In genomic region chr4:47882228-47882627, GRCh38 we compare ENCODE assay signal across 29 cellular contexts. TPM values are rescaled to one million over a fixed set of nuclear protein-coding genes. Genes with fewer than 3 reads are reported as not detected.
"Had no signal": no experiment of that assay in that cellular context is flagged by ENCODE, and none has a peak within 500 bp of the region (broad histone marks: within the 10 kb centered on the region; RNA-seq: fewer than 3 reads in every experiment).

No MANE protein-coding gene starts in this region.

- H3K4me1 ChIP-seq: pancreas, psoas muscle, right atrium auricular region, thyroid gland, upper lobe of right lung had no signal

- H3K27me3 Mint-ChIP-seq: activated B cell treated with CpG ODN at 0.5 μM for 24 hours; activated naive CD8-positive, alpha-beta T cell treated with anti-CD3 and anti-CD28 coated beads, Interleukin-2, amount 50 U/mL, for 24 hours; brain; memory B cell; T-helper 17 cell had no signal

- H3K4me3 Mint-ChIP-seq: activated B cell treated with CpG ODN at 0.5 μM for 24 hours; activated naive CD8-positive, alpha-beta T cell treated with anti-CD3 and anti-CD28 coated beads, Interleukin-2, amount 50 U/mL, for 24 hours; brain; immature natural killer cell; memory B cell; nephron; T-helper 17 cell had no signal

- H3K27me3 ChIP-seq: hepatocyte, neutrophil, pancreas, right atrium auricular region, thyroid gland, upper lobe of right lung had no signal

- H3K4me1 Mint-ChIP-seq: activated B cell treated with CpG ODN at 0.5 μM for 24 hours; activated naive CD8-positive, alpha-beta T cell treated with anti-CD3 and anti-CD28 coated beads, Interleukin-2, amount 50 U/mL, for 24 hours; brain; nephron had no signal

- H3K27ac Mint-ChIP-seq: activated B cell treated with CpG ODN at 0.5 μM for 24 hours; activated naive CD8-positive, alpha-beta T cell treated with anti-CD3 and anti-CD28 coated beads, Interleukin-2, amount 50 U/mL, for 24 hours; brain; immature natural killer cell; nephron had no signal

- H3K9me3 Mint-ChIP-seq: activated B cell treated with CpG ODN at 0.5 μM for 24 hours; activated naive CD8-positive, alpha-beta T cell treated with anti-CD3 and anti-CD28 coated beads, Interleukin-2, amount 50 U/mL, for 24 hours; brain; immature natural killer cell; memory B cell; nephron had no signal

- DNase-seq: activated B cell treated with CpG ODN at 0.5 μM for 24 hours; activated CD4-positive, alpha-beta T cell treated with anti-CD3 and anti-CD28 coated beads for 4 hours; activated CD4-positive, alpha-beta T cell treated with anti-CD3 and anti-CD28 coated beads, Interleukin-2, amount 50 U/mL, for 48 hours; activated CD8-positive, alpha-beta memory T cell treated with anti-CD3 and anti-CD28 coated beads, Interleukin-2, amount 50 U/mL, for 48 hours; activated effector memory CD4-positive, alpha-beta T cell treated with anti-CD3 and anti-CD28 coated beads, Interleukin-2, amount 50 U/mL, for 16 hours; activated naive CD4-positive, alpha-beta T cell treated with anti-CD3 and anti-CD28 coated beads, Interleukin-2, amount 50 U/mL, for 16 hours; activated naive CD8-positive, alpha-beta T cell treated with anti-CD3 and anti-CD28 coated beads, Interleukin-2, amount 50 U/mL, for 24 hours; activated T-cell treated with anti-CD3 and anti-CD28 coated beads, Interleukin-2, amount 50 U/mL, for 48 hours; anterior cingulate cortex; caudate nucleus; dermis blood vessel endothelial cell; effector CD8-positive, alpha-beta T cell; glutamatergic neuron; immature natural killer cell; left ventricle myocardium superior; pancreas; psoas muscle; stimulated activated CD4-positive, alpha-beta T cell treated with anti-CD3 and anti-CD28 coated beads, Interleukin-12 subunit alpha, Interleukin-12 subunit beta, amount 100 ng/mL, for 4 hours; stimulated activated CD4-positive, alpha-beta T cell treated with anti-CD3 and anti-CD28 coated beads, Interleukin-4, amount 100 ng/mL, for 4 hours; stimulated activated naive CD8-positive, alpha-beta T cell treated with anti-CD3 and anti-CD28 coated beads, Interleukin-15, Interleukin-2, amounts not matched to agents 100 U/mL and 50 U/mL, for 24 hours; T-helper 17 cell; thyroid gland; upper lobe of right lung had no signal

- H3K9me3 ChIP-seq: neutrophil, pancreas, psoas muscle, right atrium auricular region, thyroid gland, upper lobe of right lung had no signal

- H3K4me3 ChIP-seq: hepatocyte, pancreas, psoas muscle, right atrium auricular region, thyroid gland, upper lobe of right lung had no signal

- ATAC-seq: activated naive CD8-positive, alpha-beta T cell treated with anti-CD3 and anti-CD28 coated beads, Interleukin-2, amount 50 U/mL, for 24 hours; left ventricle myocardium superior; pancreas; psoas muscle; stimulated activated naive CD8-positive, alpha-beta T cell treated with anti-CD3 and anti-CD28 coated beads, Interleukin-15, Interleukin-2, amounts not matched to agents 100 U/mL and 50 U/mL, for 24 hours; T-helper 17 cell; upper lobe of right lung had no signal

RNA-seq across cellular contexts. Expression of gene CORIN, which starts 44.4 kb away (rescaled TPM):
- total RNA-seq: activated B cell treated with CpG ODN at 0.5 μM for 24 hours had no signal
